Comparison of ENCODE assay signal across 10 cellular contexts in the genomic region with DNA sequence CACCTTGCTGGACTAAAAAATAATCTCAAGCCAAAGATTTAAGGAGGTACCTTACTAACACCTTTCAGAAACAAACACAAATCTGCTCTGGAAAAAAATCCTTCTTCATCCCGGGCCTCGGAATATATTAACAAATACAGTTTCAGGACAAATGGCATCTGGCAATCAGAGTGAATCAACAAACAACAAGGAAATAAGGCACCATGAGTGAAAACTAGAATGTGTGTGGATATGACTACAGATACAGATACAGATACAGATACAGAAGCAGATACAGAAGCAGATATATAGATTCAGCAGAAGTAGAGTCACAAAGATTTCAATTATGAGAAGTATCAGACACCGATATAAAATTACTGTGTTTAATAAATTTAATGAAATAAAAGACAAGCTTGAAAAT.
"Had no signal": no experiment of that assay in that cellular context is flagged by ENCODE, and none has a peak within 500 bp of the region (broad histone marks: within the 10 kb centered on the region; RNA-seq: fewer than 3 reads in every experiment).

No MANE protein-coding gene starts in this region.

- ATAC-seq: HCT116 had no signal

- H2AFZ ChIP-seq: GM23248, GM23338 had no signal

- H3K36me3 ChIP-seq: HAP-1 had no signal

- H3K4me3 ChIP-seq: GM23248, GM23338, HAP-1 had no signal

- H3K4me1 ChIP-seq: HAP-1 had no signal

- FAIRE-seq: H1, H54 had no signal

- H3K27ac ChIP-seq: GM23248 had no signal

- H3K4me2 ChIP-seq: GM23338 had no signal

- H3K9ac ChIP-seq: GM23248 had no signal

- DNase-seq: GM23248, GOT3, H9, HCEC 1CT, HFFc6 had no signal
